ENCODE assay signal across 18 cellular contexts in the genomic region with DNA sequence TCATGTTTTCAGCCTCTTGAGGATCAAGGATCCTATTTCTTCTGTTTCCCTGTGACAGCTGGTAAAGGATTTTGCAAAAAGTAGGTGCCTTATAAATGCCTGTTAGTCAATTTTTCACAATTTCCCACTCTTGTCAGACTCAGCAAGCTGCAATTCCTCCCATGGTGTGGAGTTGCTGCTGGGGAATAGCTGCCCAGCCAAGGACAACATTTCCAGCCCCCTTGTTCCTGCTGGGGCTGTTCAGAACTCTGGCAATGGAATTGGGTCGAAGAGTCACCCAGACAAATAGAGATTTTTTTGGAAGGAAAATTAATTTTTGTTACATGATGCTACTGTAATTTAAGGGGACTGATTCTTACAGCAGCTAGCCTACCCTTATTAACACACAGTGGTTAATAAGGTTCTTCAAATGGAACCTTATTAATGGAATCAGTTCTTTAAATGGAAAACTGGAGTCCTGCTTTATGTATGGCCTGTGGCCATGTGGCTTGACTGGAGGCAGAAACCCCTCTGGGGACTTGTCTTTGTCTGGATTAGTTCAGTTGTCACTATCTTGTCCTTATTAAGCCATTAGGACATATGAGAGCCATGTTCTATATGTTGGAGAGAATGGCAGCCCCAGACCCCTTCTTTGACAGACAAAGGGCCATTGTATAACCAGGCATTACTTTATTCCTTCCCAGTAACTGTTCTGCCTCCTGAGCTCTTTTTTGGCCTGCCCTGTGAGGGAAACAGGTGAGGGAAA. TPM values are rescaled to one million over a fixed set of nuclear protein-coding genes. Genes with fewer than 3 reads are reported as not detected.
A peak's percentile ranks its signal among the peaks of the same experiment; 100 is the strongest.
DNase-seq lines count a peak whose midpoint lies in the region; ATAC-seq and TF ChIP-seq lines count a peak whose summit lies in the region.
"Had no signal": no experiment of that assay in that cellular context is flagged by ENCODE, and none has a peak within 500 bp of the region (broad histone marks: within the 10 kb centered on the region; RNA-seq: fewer than 3 reads in every experiment).

No MANE protein-coding gene starts in this region.

- H3K4me3 ChIP-seq in BE2C (ENCODE audit: low read depth, low read length) (no peak overlapping the region), neural progenitor cell (no peak overlapping the region)
- H3K4me3 ChIP-seq: A549, GM23338 had no signal

- peak; percentile 61 for DNase-seq in BE2C
- peak; percentile 53 for DNase-seq in G401 (ENCODE audit: low spot score)
- DNase-seq in cerebellum (ENCODE audit: low spot score) = peak; percentile 26
- no peak for DNase-seq in neural progenitor cell (ENCODE audit: low spot score)
- no peak for DNase-seq in germinal center (ENCODE audit: low spot score)
- no peak for DNase-seq in NCI-H226
- DNase-seq: Caco-2; CD8-positive, alpha-beta memory T cell; DND-41; GF-D8; H7; IMR-90 had no signal

- H3K9me3 ChIP-seq in BE2C (no peaks in the 10 kb centered on the region), neural progenitor cell (ENCODE audit: low read depth) (no peaks in the 10 kb centered on the region)
- H3K9me3 ChIP-seq: A549, Caco-2 had no signal

- TF ChIP-seq CTCF in BE2C (IDR thresholded peaks at IDR 0.05; ENCODE audit: low read depth, low read length) (no peak), neural progenitor cell (IDR thresholded peaks at IDR 0.05) (no peak)

- H3K9me3 Mint-ChIP-seq in neural progenitor cell = no peaks in the 10 kb centered on the region
- H3K9me3 Mint-ChIP-seq: GM23338 had no signal

- in situ Hi-C loops in G401 (cut with HindIII; ENCODE audit: low sequenced_read_pairs) = no loop called here

- H3K4me1 ChIP-seq in BE2C (peaks cover 28% of the 10 kb centered on the region), neural progenitor cell (peaks cover 10% of the 10 kb centered on the region)
- H3K4me1 ChIP-seq: A549, Caco-2 had no signal

- H3F3A ChIP-seq in neural progenitor cell (ENCODE audit: low read depth) = no peaks in the 10 kb centered on the region

- no peaks in the 10 kb centered on the region for H4K20me1 ChIP-seq in neural progenitor cell (ENCODE audit: low read depth)

- no peak for ATAC-seq in HG03196 (IDR thresholded peaks at IDR 0.05; ENCODE audit: unreplicated experiment)
- ATAC-seq: A549, GM23338 had no signal

- peak overlapping the region; percentile 97 for H3K27ac Mint-ChIP-seq in neural progenitor cell
- H3K27ac Mint-ChIP-seq: CD8-positive, alpha-beta memory T cell; GM23338 had no signal

- H3K27ac ChIP-seq in neural progenitor cell = no peak overlapping the region
- H3K27ac ChIP-seq: A549 had no signal

- H3K36me3 Mint-ChIP-seq in neural progenitor cell = no peaks in the 10 kb centered on the region
- H3K36me3 Mint-ChIP-seq: CD8-positive, alpha-beta memory T cell had no signal

- H3K4me2 ChIP-seq in neural progenitor cell = no peak overlapping the region
- H3K4me2 ChIP-seq: A549, GM23338 had no signal

- H3K27me3 Mint-ChIP-seq in neural progenitor cell (ENCODE audit: insufficient read depth, low read depth) = peaks cover 9% of the 10 kb centered on the region
- H3K27me3 Mint-ChIP-seq: CD8-positive, alpha-beta memory T cell had no signal

- H3K4me1 Mint-ChIP-seq in neural progenitor cell = peaks cover 21% of the 10 kb centered on the region
- H3K4me1 Mint-ChIP-seq: CD8-positive, alpha-beta memory T cell had no signal

- H3K9ac ChIP-seq in neural progenitor cell = no peak overlapping the region

- no peaks in the 10 kb centered on the region for H3K79me2 ChIP-seq in neural progenitor cell (ENCODE audit: low read depth)

- H3K36me3 ChIP-seq in BE2C (no peaks in the 10 kb centered on the region), neural progenitor cell (no peaks in the 10 kb centered on the region)

- peak overlapping the region; percentile 11 for H3K4me3 Mint-ChIP-seq in neural progenitor cell
- H3K4me3 Mint-ChIP-seq: CD8-positive, alpha-beta memory T cell; GM23338 had no signal

- H2AFZ ChIP-seq in neural progenitor cell (replicated peaks) = no peak overlapping the region
- H2AFZ ChIP-seq: GM23338 had no signal

- H3K27me3 ChIP-seq in BE2C (no peaks in the 10 kb centered on the region), neural progenitor cell (no peaks in the 10 kb centered on the region)

RNA-seq across cellular contexts. Expression of gene FSHR, which starts 43.6 kb away (rescaled TPM):
- not detected for polyA plus RNA-seq in BE2C (2012; ENCODE audit: insufficient read depth, insufficient read length, low read depth)
- total RNA-seq in G401 (2014; rRNA removed; shearing (Covaris generic)) = not detected in 2 replicates
- total RNA-seq in cerebellum (not detected), neural progenitor cell (ENCODE audit: low replicate concordance) (not detected in 2 replicates)
- total RNA-seq: CD8-positive, alpha-beta memory T cell; GM23338; H7; HT-29; IMR-90 had no signal
- polyA plus RNA-seq: A549; AG04450; BJ; CD8-positive, alpha-beta memory T cell; GM23338; IMR-90 had no signal

Comparison
In these comparisons a context has a peak if more than half of its experiments do, and no peak if none do; other contexts are left out.
1. DNase-seq: peak in BE2C (single experiment), G401 (single experiment) and cerebellum (single experiment); none in neural progenitor cell (single experiment), germinal center (single experiment) and NCI-H226 (single experiment).